In genomic region chr9:35897376-35898099, GRCh38 we compare ENCODE assay signal across 18 cellular contexts. TPM values are rescaled to one million over a fixed set of nuclear protein-coding genes. Genes with fewer than 3 reads are reported as not detected.
"Had no signal": no experiment of that assay in that cellular context is flagged by ENCODE, and none has a peak within 500 bp of the region (broad histone marks: within the 10 kb centered on the region; RNA-seq: fewer than 3 reads in every experiment).

No MANE protein-coding gene starts in this region.

RNA-seq across cellular contexts. Expression of gene HRCT1, which starts 8.5 kb away (rescaled TPM):
- total RNA-seq: activated B cell treated with CpG ODN at 0.5 μM for 24 hours; activated CD4-positive, alpha-beta memory T cell treated with anti-CD3 and anti-CD28 coated beads for 36 hours; activated CD8-positive, alpha-beta memory T cell treated with anti-CD3 and anti-CD28 coated beads for 36 hours; activated CD8-positive, alpha-beta T cell treated with anti-CD3 and anti-CD28 coated beads for 36 hours; activated naive CD4-positive, alpha-beta T cell treated with anti-CD3 and anti-CD28 coated beads for 36 hours; activated naive CD4-positive, alpha-beta T cell treated with anti-CD3 and anti-CD28 coated beads, Interleukin-2, amount 50 U/mL, for 72 hours; activated naive CD8-positive, alpha-beta T cell treated with anti-CD3 and anti-CD28 coated beads for 36 hours; activated T-cell treated with anti-CD3 and anti-CD28 coated beads, Interleukin-2, amount 50 U/mL, for 4 hours; activated T-cell treated with anti-CD3 and anti-CD28 coated beads, Interleukin-2, amount 50 U/mL, for 72 hours; activated T-helper 1 cell treated with anti-CD3 and anti-CD28 coated beads, Interleukin-12 subunit alpha, Interleukin-12 subunit beta, Interleukin-2, Interleukin-4 antibody, amounts not matched to agents 30 ng/mL and 10 ng/mL and 1 ng/mL, durations not matched to agents 14 hours and 24 hours and 36 hours; activated T-helper 17 cell treated with anti-CD3 and anti-CD28 coated beads, Interleukin-2, amount 50 U/mL, for 72 hours; cerebellum had no signal

RNA-seq across cellular contexts. Expression of gene SPAAR, which starts 11.8 kb away (rescaled TPM):
- total RNA-seq: activated B cell treated with CpG ODN at 0.5 μM for 24 hours; activated CD4-positive, alpha-beta memory T cell treated with anti-CD3 and anti-CD28 coated beads for 36 hours; activated CD8-positive, alpha-beta memory T cell treated with anti-CD3 and anti-CD28 coated beads for 36 hours; activated CD8-positive, alpha-beta T cell treated with anti-CD3 and anti-CD28 coated beads for 36 hours; activated naive CD4-positive, alpha-beta T cell treated with anti-CD3 and anti-CD28 coated beads for 36 hours; activated naive CD4-positive, alpha-beta T cell treated with anti-CD3 and anti-CD28 coated beads, Interleukin-2, amount 50 U/mL, for 72 hours; activated naive CD8-positive, alpha-beta T cell treated with anti-CD3 and anti-CD28 coated beads for 36 hours; activated T-cell treated with anti-CD3 and anti-CD28 coated beads, Interleukin-2, amount 50 U/mL, for 4 hours; activated T-cell treated with anti-CD3 and anti-CD28 coated beads, Interleukin-2, amount 50 U/mL, for 72 hours; activated T-helper 1 cell treated with anti-CD3 and anti-CD28 coated beads, Interleukin-12 subunit alpha, Interleukin-12 subunit beta, Interleukin-2, Interleukin-4 antibody, amounts not matched to agents 30 ng/mL and 10 ng/mL and 1 ng/mL, durations not matched to agents 14 hours and 24 hours and 36 hours; activated T-helper 17 cell treated with anti-CD3 and anti-CD28 coated beads, Interleukin-2, amount 50 U/mL, for 72 hours had no signal

RNA-seq across cellular contexts. Expression of gene OR13J1, which starts 27.3 kb away (rescaled TPM):
- total RNA-seq: activated B cell treated with CpG ODN at 0.5 μM for 24 hours; activated CD4-positive, alpha-beta memory T cell treated with anti-CD3 and anti-CD28 coated beads for 36 hours; activated CD8-positive, alpha-beta memory T cell treated with anti-CD3 and anti-CD28 coated beads for 36 hours; activated CD8-positive, alpha-beta T cell treated with anti-CD3 and anti-CD28 coated beads for 36 hours; activated naive CD4-positive, alpha-beta T cell treated with anti-CD3 and anti-CD28 coated beads for 36 hours; activated naive CD4-positive, alpha-beta T cell treated with anti-CD3 and anti-CD28 coated beads, Interleukin-2, amount 50 U/mL, for 72 hours; activated naive CD8-positive, alpha-beta T cell treated with anti-CD3 and anti-CD28 coated beads for 36 hours; activated T-cell treated with anti-CD3 and anti-CD28 coated beads, Interleukin-2, amount 50 U/mL, for 4 hours; activated T-cell treated with anti-CD3 and anti-CD28 coated beads, Interleukin-2, amount 50 U/mL, for 72 hours; activated T-helper 1 cell treated with anti-CD3 and anti-CD28 coated beads, Interleukin-12 subunit alpha, Interleukin-12 subunit beta, Interleukin-2, Interleukin-4 antibody, amounts not matched to agents 30 ng/mL and 10 ng/mL and 1 ng/mL, durations not matched to agents 14 hours and 24 hours and 36 hours; activated T-helper 17 cell treated with anti-CD3 and anti-CD28 coated beads, Interleukin-2, amount 50 U/mL, for 72 hours; adrenal gland; aorta; astrocyte; body of pancreas; breast epithelium; cardiac septum; cerebellum had no signal
